In the genomic region with DNA sequence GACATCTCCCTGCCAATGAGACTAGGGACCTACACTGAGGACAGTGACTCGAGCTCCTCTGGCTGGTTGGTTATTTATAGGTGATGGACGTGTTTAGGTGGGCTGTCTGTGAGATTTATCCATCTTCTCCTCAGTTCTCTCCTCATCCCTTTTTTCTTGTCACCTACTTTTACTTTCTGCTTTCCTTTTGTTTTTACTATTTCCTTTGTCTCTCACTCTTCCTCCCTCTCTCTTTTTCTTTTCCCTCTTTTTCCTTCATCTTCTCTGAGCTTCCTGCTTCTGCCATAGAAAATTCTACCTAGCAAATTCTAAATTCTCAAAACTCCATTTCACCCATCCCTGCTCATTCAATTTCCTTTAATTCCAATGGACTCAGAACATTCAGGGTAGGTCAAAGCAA, we compare ENCODE assay signal across 3 cellular contexts.
"Had no signal": no experiment of that assay in that cellular context is flagged by ENCODE, and none has a peak within 500 bp of the region (broad histone marks: within the 10 kb centered on the region; RNA-seq: fewer than 3 reads in every experiment).

No MANE protein-coding gene starts in this region.

- DNase-seq: GDM1, GF-D8 had no signal

- H3K4me3 ChIP-seq: GM12878 had no signal

- ATAC-seq: GM12878 had no signal
